Comparison of ENCODE assay signal across 19 cellular contexts in genomic region chr5:112415552-112415951, GRCh38. TPM values are rescaled to one million over a fixed set of nuclear protein-coding genes. Genes with fewer than 3 reads are reported as not detected.
A peak's percentile ranks its signal among the peaks of the same experiment; 100 is the strongest.
DNase-seq lines count a peak whose midpoint lies in the region; ATAC-seq, FAIRE-seq and TF ChIP-seq lines count a peak whose summit lies in the region.
"Had no signal": no experiment of that assay in that cellular context is flagged by ENCODE, and none has a peak within 500 bp of the region (broad histone marks: within the 10 kb centered on the region; RNA-seq: fewer than 3 reads in every experiment).

No MANE protein-coding gene starts in this region.

- ATAC-seq in K562 (no peak), GM18909 (IDR thresholded peaks at IDR 0.05; ENCODE audit: poor library complexity, unreplicated experiment) (no peak)
- ATAC-seq in stimulated activated naive CD8-positive, alpha-beta T cell treated with anti-CD3 and anti-CD28 coated beads, Interleukin-15, amount 100 ng/mL, for 72 hours, result no peak

- peaks cover 15 to 35% of the 10 kb centered on the region in 2 experiments for H3K27me3 ChIP-seq in K562 (ENCODE audit: control insufficient read depth in 2 of 2, insufficient read depth in 2 of 2, low read length in 2 of 2)
- H3K27me3 ChIP-seq in hepatocyte, result no peaks in the 10 kb centered on the region

- H3K9me2 ChIP-seq in hepatocyte (replicated peaks; ENCODE audit: insufficient read depth), result no peaks in the 10 kb centered on the region

- H3K27ac ChIP-seq in K562 (ENCODE audit: extremely low read depth, low read depth, low read length) (no peak overlapping the region), hepatocyte (no peak overlapping the region)
- H3K27ac ChIP-seq: GM23248 had no signal

- TF ChIP-seq RAD21 in K562 (CRISPR knock-in tag; conservative IDR thresholded peaks at IDR 0.05 in 1 of 2, IDR thresholded peaks at IDR 0.05 in 1 of 2), result no peak

- peak; percentile 48 for FAIRE-seq in K562 (lab: Jason Lieb, UNC)
- FAIRE-seq: G401.6, GM12892, H1 had no signal

- TF ChIP-seq CTCF in K562 (IDR thresholded peaks at IDR 0.05 in 2 of 3, conservative IDR thresholded peaks at IDR 0.05 in 1 of 3; ENCODE audit: insufficient read depth in 2 of 3, low read depth in 1 of 3, low read length in 3 of 3) (no peak), brain (conservative IDR thresholded peaks at IDR 0.05) (no peak), hepatocyte (IDR thresholded peaks at IDR 0.05; ENCODE audit: poor library complexity) (no peak), type B pancreatic cell (conservative IDR thresholded peaks at IDR 0.05) (no peak)

- H2AFZ ChIP-seq in K562 (ENCODE audit: low read depth, low read length) (no peak overlapping the region), hepatocyte (no peak overlapping the region)
- H2AFZ ChIP-seq: GM23248 had no signal

- no peaks in the 10 kb centered on the region for H3K9me1 ChIP-seq in K562 (ENCODE audit: control insufficient read depth, insufficient read depth, low read length)

- TF ChIP-seq EP300 in K562 (IDR thresholded peaks at IDR 0.05; ENCODE audit: low read length), result no peak

- H3K79me2 ChIP-seq in K562 (ENCODE audit: control insufficient read depth, insufficient read depth, low read length) (no peaks in the 10 kb centered on the region), hepatocyte (peaks cover 20% of the 10 kb centered on the region)

- H3K4me2 ChIP-seq in K562 (ENCODE audit: insufficient read depth, low read length) (no peak overlapping the region), hepatocyte (peak overlapping the region; percentile 3)

- DNase-seq in K562 (ENCODE audit: extremely low read depth in 1 of 4, low spot score in 3 of 4), result no peak
- no peak for DNase-seq in hepatocyte (ENCODE audit: low spot score)
- no peak for DNase-seq in type B pancreatic cell (ENCODE audit: extremely low spot score, unreplicated experiment)
- no peak for DNase-seq in stimulated activated naive CD8-positive, alpha-beta T cell treated with anti-CD3 and anti-CD28 coated beads, Interleukin-15, amount 100 ng/mL, for 72 hours
- DNase-seq in activated T-cell treated with anti-CD3 and anti-CD28 coated beads, Interleukin-2, amount 50 U/mL, for 24 hours, result no peak
- DNase-seq: C1 segment of cervical spinal cord; Calu3; CD4-positive, alpha-beta memory T cell; COR-L47; DND-41; GM23248; H7; HCEC 1CT had no signal

- intact Hi-C loops in K562 (cut with micrococcal nuclease), result no loop called here

- 13% methylated on average over 2 of the region's 2 CpGs for WGBS in K562 (ENCODE audit: insufficient coverage, low coverage, missing lambda C conversion rate)
- WGBS in hepatocyte (ENCODE audit: low lambda C conversion rate, missing lambda C conversion rate), result 52% methylated on average over 2 of the region's 2 CpGs

- H3K9me3 ChIP-seq in K562 (replicated peaks; ENCODE audit: control insufficient read depth, insufficient read depth, low read depth, low read length) (no peaks in the 10 kb centered on the region), hepatocyte (ENCODE audit: low read depth) (no peaks in the 10 kb centered on the region)

- no peaks in the 10 kb centered on the region for H3K36me3 Mint-ChIP-seq in brain
- peaks cover 16% of the 10 kb centered on the region for H3K36me3 Mint-ChIP-seq in type B pancreatic cell
- H3K36me3 Mint-ChIP-seq in activated T-cell treated with anti-CD3 and anti-CD28 coated beads, Interleukin-2, amount 50 U/mL, for 24 hours (ENCODE audit: low read depth), result no peaks in the 10 kb centered on the region
- H3K36me3 Mint-ChIP-seq: CD4-positive, alpha-beta memory T cell had no signal

- H3K4me1 ChIP-seq in K562 (replicated peaks in 1 of 2; ENCODE audit: control insufficient read depth in 2 of 2, insufficient read depth in 2 of 2, low read length in 2 of 2), result peaks cover 0 to 20% of the 10 kb centered on the region in 2 experiments; a peak in 3 of 5 replicates
- no peaks in the 10 kb centered on the region for H3K4me1 ChIP-seq in hepatocyte (ENCODE audit: insufficient read depth)

- H3K36me3 ChIP-seq in K562 (ENCODE audit: control insufficient read depth, insufficient read depth, low read length) (no peaks in the 10 kb centered on the region), hepatocyte (replicated peaks; ENCODE audit: insufficient read depth, low read depth) (no peaks in the 10 kb centered on the region)

- CTCF ChIA-PET in K562 (lab: Yijun Ruan, JAX; ENCODE audit: low intra/inter-chr PET ratio), result no interaction called here

- no peak for TF ChIP-seq POLR2A in K562 (conservative IDR thresholded peaks at IDR 0.05)

- H3K27ac Mint-ChIP-seq in brain (no peak overlapping the region), type B pancreatic cell (no peak overlapping the region)
- H3K27ac Mint-ChIP-seq in stimulated activated naive CD8-positive, alpha-beta T cell treated with anti-CD3 and anti-CD28 coated beads, Interleukin-15, amount 100 ng/mL, for 72 hours, result no peak overlapping the region
- H3K27ac Mint-ChIP-seq in activated T-cell treated with anti-CD3 and anti-CD28 coated beads, Interleukin-2, amount 50 U/mL, for 24 hours, result no peak overlapping the region
- H3K27ac Mint-ChIP-seq: CD4-positive, alpha-beta memory T cell had no signal

- H3K27me3 Mint-ChIP-seq in brain (peaks cover 60% of the 10 kb centered on the region), type B pancreatic cell (peaks cover 13% of the 10 kb centered on the region)
- H3K27me3 Mint-ChIP-seq in stimulated activated naive CD8-positive, alpha-beta T cell treated with anti-CD3 and anti-CD28 coated beads, Interleukin-15, amount 100 ng/mL, for 72 hours, result peaks cover 73% of the 10 kb centered on the region
- H3K27me3 Mint-ChIP-seq in activated T-cell treated with anti-CD3 and anti-CD28 coated beads, Interleukin-2, amount 50 U/mL, for 24 hours, result peaks cover 72% of the 10 kb centered on the region

- no peak overlapping the region for H3K9ac ChIP-seq in K562 (ENCODE audit: insufficient read depth in 1 of 2, low read depth in 2 of 2, low read length in 2 of 2)
- H3K9ac ChIP-seq: GM23248 had no signal

- H3K9me3 Mint-ChIP-seq in brain (no peaks in the 10 kb centered on the region), type B pancreatic cell (peaks cover 4% of the 10 kb centered on the region)
- H3K9me3 Mint-ChIP-seq in stimulated activated naive CD8-positive, alpha-beta T cell treated with anti-CD3 and anti-CD28 coated beads, Interleukin-15, amount 100 ng/mL, for 72 hours, result no peaks in the 10 kb centered on the region
- H3K9me3 Mint-ChIP-seq in activated T-cell treated with anti-CD3 and anti-CD28 coated beads, Interleukin-2, amount 50 U/mL, for 24 hours, result no peaks in the 10 kb centered on the region

- H4K20me1 ChIP-seq in K562 (replicated peaks; ENCODE audit: control insufficient read depth, insufficient read depth, low read length), result no peaks in the 10 kb centered on the region
- H4K20me1 ChIP-seq in hepatocyte (ENCODE audit: insufficient read depth, poor library complexity, severe bottlenecking), result no peaks in the 10 kb centered on the region

- POLR2A ChIA-PET in K562 (lab: Yijun Ruan, JAX), result interaction anchor here (1.0 kb wide), 1 partner anchor 32 kb away, joined by 3 read pairs; no protein-coding TSS in a partner anchor

- H3K4me3 Mint-ChIP-seq in brain (peak overlapping the region in 3 of 5 experiments; percentile 17 to 75 (median 45)), type B pancreatic cell (peak overlapping the region; percentile 69)
- H3K4me3 Mint-ChIP-seq in stimulated activated naive CD8-positive, alpha-beta T cell treated with anti-CD3 and anti-CD28 coated beads, Interleukin-15, amount 100 ng/mL, for 72 hours, result no peak overlapping the region
- H3K4me3 Mint-ChIP-seq in activated T-cell treated with anti-CD3 and anti-CD28 coated beads, Interleukin-2, amount 50 U/mL, for 24 hours, result no peak overlapping the region
- H3K4me3 Mint-ChIP-seq: CD4-positive, alpha-beta memory T cell had no signal

- H3K4me1 Mint-ChIP-seq in brain (peaks cover 39% of the 10 kb centered on the region), type B pancreatic cell (ENCODE audit: unreplicated experiment) (peaks cover 41% of the 10 kb centered on the region)
- peaks cover 16% of the 10 kb centered on the region for H3K4me1 Mint-ChIP-seq in stimulated activated naive CD8-positive, alpha-beta T cell treated with anti-CD3 and anti-CD28 coated beads, Interleukin-15, amount 100 ng/mL, for 72 hours
- peaks cover 16% of the 10 kb centered on the region for H3K4me1 Mint-ChIP-seq in activated T-cell treated with anti-CD3 and anti-CD28 coated beads, Interleukin-2, amount 50 U/mL, for 24 hours (ENCODE audit: low read depth)

- BruUV-seq in K562 (replicated peaks; lab: Mats Ljungman, UMichigan), result no TSS peak

- H3K4me3 ChIP-seq in K562 (no peak overlapping the region), hepatocyte (no peak overlapping the region)
- H3K4me3 ChIP-seq: GM23248 had no signal

- in situ Hi-C loops in K562 (cut with MboI), result no loop called here

TF ChIP-seq in K562, 482 proteins besides CTCF, POLR2A, EP300 and RAD21 (continues in another document):
- TF ChIP-seq HNRNPUL1 (IDR thresholded peaks at IDR 0.05; ENCODE audit: low read length) (no peak), TFAM (CRISPR knock-in tag; conservative IDR thresholded peaks at IDR 0.05) (no peak), TCF3 (CRISPR knock-in tag; IDR thresholded peaks at IDR 0.05) (no peak)

RNA-seq across cellular contexts. Expression of gene EPB41L4A, which starts 3.5 kb away (rescaled TPM):
- total RNA-seq in K562 (2011; cell fraction: chromatin; rRNA removed; ENCODE audit: low replicate concordance), result 3.4 TPM in 1 of 2 replicates, not detected in the other
- not detected in 2 replicates for total RNA-seq in K562 (2011; cell fraction: nucleolus; rRNA removed)
- total RNA-seq in K562 (2011; cell fraction: nucleoplasm; rRNA removed), result 0.15 TPM in 1 of 2 replicates, not detected in the other
- 0.24 TPM in 1 of 2 replicates, not detected in the other for total RNA-seq in K562 (2014; rRNA removed)
- 0.04 TPM in 1 of 2 replicates, not detected in the other for total RNA-seq in K562 (2014; rRNA removed; fragmentation: Illumina TruSeq; extraction: Trizol)
- total RNA-seq in K562 (2015; rRNA removed; fragmentation: Illumina TruSeq; extraction: Trizol), result not detected in 2 replicates
- total RNA-seq in K562 (2021), result 0.35 TPM in 1 of 2 replicates, not detected in the other
- polyA plus RNA-seq in K562 (2011; rRNA removed), result 0.04 and 0.05 TPM in 2 replicates
- 0.01 and 0.03 TPM in 2 replicates for polyA plus RNA-seq in K562 (2011; cell fraction: cytosol; rRNA removed)
- polyA plus RNA-seq in K562 (2011; cell fraction: nucleus; rRNA removed), result 0.03 and 0.11 TPM in 2 replicates
- polyA plus RNA-seq in K562 (2012), result 0.05 and 0.08 TPM in 2 replicates
- polyA plus RNA-seq in K562 (2014; fragmentation: Illumina TruSeq; extraction: Trizol), result not detected in 2 replicates
- polyA plus RNA-seq in K562 (2014; fragmentation: Nextera tagmentation; extraction: Ambion mirVana), result under 1 TPM; 0.10 to 0.14 TPM
- 0.11 and 0.16 TPM in 2 replicates for polyA plus RNA-seq in K562 (2014; rRNA removed)
- 0.07 and 0.09 TPM in 2 replicates for polyA minus RNA-seq in K562 (2011; rRNA and poly(A)+ RNA removed)
- not detected in 2 replicates for polyA minus RNA-seq in K562 (2011; cell fraction: cytosol; rRNA and poly(A)+ RNA removed)
- 0.22 and 0.40 TPM in 2 replicates for polyA minus RNA-seq in K562 (2011; cell fraction: nucleus; rRNA and poly(A)+ RNA removed)
- 9.6 TPM for polyA plus RNA-seq in brain (ENCODE audit: insufficient read depth, low read depth, low replicate concordance)
- total RNA-seq in hepatocyte, result 11.4 and 12.9 TPM in 2 replicates
- polyA plus RNA-seq in hepatocyte, result 9.5 and 10.2 TPM in 2 replicates
- 27.2 and 41.8 TPM in 2 replicates for total RNA-seq in type B pancreatic cell (ENCODE audit: low replicate concordance)
- total RNA-seq: A673 had no signal

Comparison
In these comparisons a context has a peak if more than half of its experiments do, and no peak if none do; other contexts are left out.
1. H3K4me3 Mint-ChIP-seq: peak in brain (3 of 5) and type B pancreatic cell (single experiment); none in stimulated activated naive CD8-positive, alpha-beta T cell treated with anti-CD3 and anti-CD28 coated beads, Interleukin-15, amount 100 ng/mL, for 72 hours (0 of 2) and activated T-cell treated with anti-CD3 and anti-CD28 coated beads, Interleukin-2, amount 50 U/mL, for 24 hours (single experiment).